6 cellular contexts compared by ENCODE assay signal in genomic region chr13:89204435-89204834, GRCh38.
"Had no signal": no experiment of that assay in that cellular context is flagged by ENCODE, and none has a peak within 500 bp of the region (broad histone marks: within the 10 kb centered on the region; RNA-seq: fewer than 3 reads in every experiment).

No MANE protein-coding gene starts in this region.

- H3K27ac ChIP-seq: HL-60 had no signal

- DNase-seq: IMR-90, KBM-7 had no signal

- FAIRE-seq: HepG2, HTR-8/SVneo, K562 had no signal

- H3K4me3 ChIP-seq: K562 had no signal

- ATAC-seq: HepG2, K562 had no signal
